8 cellular contexts compared by ENCODE assay signal in genomic region chr10:78302739-78302988, GRCh38.
A peak's percentile ranks its signal among the peaks of the same experiment; 100 is the strongest.
DNase-seq lines count a peak whose midpoint lies in the region; ATAC-seq and TF ChIP-seq lines count a peak whose summit lies in the region.

No MANE protein-coding gene starts in this region.

- peaks cover 9% of the 10 kb centered on the region for H3K9me3 ChIP-seq in Karpas-422 (ENCODE audit: low read length)

- H3K27ac ChIP-seq in Karpas-422 (ENCODE audit: low read length) (peak overlapping the region; percentile 20), dorsolateral prefrontal cortex (peak overlapping the region; percentile 70 to 99 (median 96))

- H3K27me3 ChIP-seq in Karpas-422 (ENCODE audit: low read length): peaks cover 4% of the 10 kb centered on the region; the same call in 1 of the 2 replicates
- H3K27me3 ChIP-seq in dorsolateral prefrontal cortex: no peaks in the 10 kb centered on the region

- H3K36me3 Mint-ChIP-seq in nephron (ENCODE audit: low read depth): peaks cover 3% of the 10 kb centered on the region

- H3K4me1 Mint-ChIP-seq in nephron: peaks cover 49% of the 10 kb centered on the region

- no peak for TF ChIP-seq CTCF in AG10803 (conservative IDR thresholded peaks at IDR 0.05; ENCODE audit: low read length)
- no peak for TF ChIP-seq CTCF in dorsolateral prefrontal cortex (IDR thresholded peaks at IDR 0.05 in 54 of 56, conservative IDR thresholded peaks at IDR 0.05 in 2 of 56; ENCODE audit: low read depth in 1 of 56, partially characterized antibody in 56 of 56)
- TF ChIP-seq CTCF in nephron (IDR thresholded peaks at IDR 0.05; ENCODE audit: unreplicated experiment in 3 of 3): no peak

- DNase-seq in AG10803 (ENCODE audit: low read depth) (no peak), Karpas-422 (no peak), dorsolateral prefrontal cortex (peak in 1 of 10 donors; percentile 45), hippocampal formation (lab: John Stamatoyannopoulos, UW) (no peak), NCI-H1694 treated with DMSO at 0.1 percent for 48 hours (lab: John Stamatoyannopoulos, UW) (no peak), T1000 (lab: John Stamatoyannopoulos, UW) (no peak)

- H3K36me3 ChIP-seq in Karpas-422 (ENCODE audit: insufficient read depth, low read length): no peaks in the 10 kb centered on the region

- intact Hi-C loops in dorsolateral prefrontal cortex (cut with DNase I): loop anchor here (2.0 to 10.0 kb wide), 17 partner anchors 40 to 894 kb away; no protein-coding TSS in a partner anchor

- peaks cover 15% of the 10 kb centered on the region for H3K4me1 ChIP-seq in Karpas-422 (ENCODE audit: low read length)

- H4K20me1 ChIP-seq in Karpas-422 (ENCODE audit: insufficient read depth, low read depth, low read length): no peaks in the 10 kb centered on the region

- peak overlapping the region; percentile 19; the same call in 1 of the 2 replicates for H2AFZ ChIP-seq in Karpas-422 (ENCODE audit: low read length)

- peak overlapping the region; percentile 78 for H3K4me3 ChIP-seq in AG10803 (ENCODE audit: low read length)
- H3K4me3 ChIP-seq in Karpas-422 (ENCODE audit: low read length): peak overlapping the region; percentile 70
- peak overlapping the region; percentile 36 to 78 (median 65) for H3K4me3 ChIP-seq in dorsolateral prefrontal cortex

- H3K4me2 ChIP-seq in Karpas-422 (ENCODE audit: low read depth, low read length, poor library complexity, severe bottlenecking): peak overlapping the region; percentile 79

- no peaks in the 10 kb centered on the region for H3K79me2 ChIP-seq in Karpas-422 (ENCODE audit: low read length)

- peaks cover 11% of the 10 kb centered on the region for H3K9me3 Mint-ChIP-seq in nephron

- H3K27me3 Mint-ChIP-seq in nephron (ENCODE audit: low read depth): peaks cover 8% of the 10 kb centered on the region

- ATAC-seq in GM21528 (IDR thresholded peaks at IDR 0.05; ENCODE audit: low FRiP score, unreplicated experiment): no peak

- peak overlapping the region; percentile 82 to 86 (median 84) for H3K4me3 Mint-ChIP-seq in nephron

- H3K27ac Mint-ChIP-seq in nephron: peak overlapping the region; percentile 92 to 95 (median 94)

- H3K9me2 ChIP-seq in Karpas-422 (replicated peaks; ENCODE audit: insufficient read depth, low read length): no peaks in the 10 kb centered on the region

- H3K9ac ChIP-seq in Karpas-422 (ENCODE audit: low read length): peak overlapping the region; percentile 76
